In genomic region chr9:129027685-129028191, GRCh38 we compare ENCODE assay signal across 8 cellular contexts. TPM values are rescaled to one million over a fixed set of nuclear protein-coding genes. Genes with fewer than 3 reads are reported as not detected.
DNase-seq lines count a peak whose midpoint lies in the region; ATAC-seq and TF ChIP-seq lines count a peak whose summit lies in the region.

No MANE protein-coding gene starts in this region.

- H3K4me3 ChIP-seq in HEK293 (ENCODE audit: low read depth, low read length) (peak overlapping the region; percentile 74), heart left ventricle (peak overlapping the region; percentile 65 to 96 (median 80)), sigmoid colon (peak overlapping the region; percentile 51 to 96 (median 95))

- H3K36me3 Mint-ChIP-seq in activated T-cell treated with anti-CD3 and anti-CD28 coated beads, Interleukin-2, amount 50 U/mL, for 4 hours (ENCODE audit: insufficient read depth): no peaks in the 10 kb centered on the region
- H3K36me3 Mint-ChIP-seq in activated T-helper 2 cell treated with anti-CD3 and anti-CD28 coated beads, Interferon-gamma antibody, Interleukin-2, Interleukin-4, amounts not matched to agents 10 μg/mL and 5 μg/mL and 100 μg/mL, durations not matched to agents 14 hours and 24 hours and 36 hours (ENCODE audit: low read depth): no peaks in the 10 kb centered on the region

- TF ChIP-seq CTCF in HEK293 (tag by site-specific recombination; IDR thresholded peaks at IDR 0.05) (no peak), heart left ventricle (IDR thresholded peaks at IDR 0.05) (no peak), sigmoid colon (IDR thresholded peaks at IDR 0.05) (no peak)

- peaks cover 22% of the 10 kb centered on the region for H3K4me1 Mint-ChIP-seq in activated T-cell treated with anti-CD3 and anti-CD28 coated beads, Interleukin-2, amount 50 U/mL, for 4 hours (ENCODE audit: low read depth)
- H3K4me1 Mint-ChIP-seq in activated T-helper 2 cell treated with anti-CD3 and anti-CD28 coated beads, Interferon-gamma antibody, Interleukin-2, Interleukin-4, amounts not matched to agents 10 μg/mL and 5 μg/mL and 100 μg/mL, durations not matched to agents 14 hours and 24 hours and 36 hours (ENCODE audit: low read depth): peaks cover 3% of the 10 kb centered on the region

- H3K27me3 ChIP-seq in heart left ventricle: no peaks in the 10 kb centered on the region
- H3K27me3 ChIP-seq in sigmoid colon: no peaks in the 10 kb centered on the region

- peak overlapping the region; percentile 83 for H3K4me3 Mint-ChIP-seq in activated T-cell treated with anti-CD3 and anti-CD28 coated beads, Interleukin-2, amount 50 U/mL, for 4 hours
- H3K4me3 Mint-ChIP-seq in activated T-helper 2 cell treated with anti-CD3 and anti-CD28 coated beads, Interferon-gamma antibody, Interleukin-2, Interleukin-4, amounts not matched to agents 10 μg/mL and 5 μg/mL and 100 μg/mL, durations not matched to agents 14 hours and 24 hours and 36 hours (ENCODE audit: low read depth): peak overlapping the region; percentile 90

- TF ChIP-seq EP300 in sigmoid colon (IDR thresholded peaks at IDR 0.05): no peak

- no peaks in the 10 kb centered on the region for H3K4me1 ChIP-seq in HEK293 (ENCODE audit: control insufficient read depth, insufficient read depth, low read length)
- H3K4me1 ChIP-seq in heart left ventricle: peaks cover 0 to 35% (median 18%) of the 10 kb centered on the region in 12 donors
- H3K4me1 ChIP-seq in sigmoid colon: peaks cover 0 to 42% (median 36%) of the 10 kb centered on the region in 4 donors

- 2 to 5% (median 3%) methylated on average over 6 to 47 of the region's 47 CpGs for WGBS in heart left ventricle, 4 donors
- 0 to 3% methylated on average over 47 of the region's 47 CpGs for WGBS in sigmoid colon, 2 donors

- H3K9me3 ChIP-seq in HEK293 (ENCODE audit: control insufficient read depth, insufficient read depth, low read depth, low read length) (no peaks in the 10 kb centered on the region), heart left ventricle (no peaks in the 10 kb centered on the region), sigmoid colon (no peaks in the 10 kb centered on the region)

- POLR2A ChIA-PET in HEK293 (lab: Yijun Ruan, JAX): interaction anchor here (0.5 to 2.0 kb wide), 11 partner anchors 9 to 1055 kb away, joined by 3 to 16 read pairs (median 9); partner anchors contain the start of genes DOLPP1, ENDOG, MIGA2 and PTPA

- peak overlapping the region; percentile 70 for H3K27ac Mint-ChIP-seq in activated T-helper 2 cell treated with anti-CD3 and anti-CD28 coated beads, Interferon-gamma antibody, Interleukin-2, Interleukin-4, amounts not matched to agents 10 μg/mL and 5 μg/mL and 100 μg/mL, durations not matched to agents 14 hours and 24 hours and 36 hours

- no peaks in the 10 kb centered on the region for H3K9me3 Mint-ChIP-seq in activated T-cell treated with anti-CD3 and anti-CD28 coated beads, Interleukin-2, amount 50 U/mL, for 4 hours
- H3K9me3 Mint-ChIP-seq in activated T-helper 2 cell treated with anti-CD3 and anti-CD28 coated beads, Interferon-gamma antibody, Interleukin-2, Interleukin-4, amounts not matched to agents 10 μg/mL and 5 μg/mL and 100 μg/mL, durations not matched to agents 14 hours and 24 hours and 36 hours: no peaks in the 10 kb centered on the region

- no peaks in the 10 kb centered on the region for H3K27me3 Mint-ChIP-seq in activated T-cell treated with anti-CD3 and anti-CD28 coated beads, Interleukin-2, amount 50 U/mL, for 4 hours (ENCODE audit: low read depth)
- no peaks in the 10 kb centered on the region for H3K27me3 Mint-ChIP-seq in activated T-helper 2 cell treated with anti-CD3 and anti-CD28 coated beads, Interferon-gamma antibody, Interleukin-2, Interleukin-4, amounts not matched to agents 10 μg/mL and 5 μg/mL and 100 μg/mL, durations not matched to agents 14 hours and 24 hours and 36 hours (ENCODE audit: low read depth)

- TF ChIP-seq POLR2A in heart left ventricle (IDR thresholded peaks at IDR 0.05) (no peak), sigmoid colon (IDR thresholded peaks at IDR 0.05) (no peak)

- CTCF ChIA-PET in HEK293 (lab: Yijun Ruan, JAX): interaction anchor here (0.5 to 1.5 kb wide), 15 partner anchors 10 to 1811 kb away, joined by 3 to 13 read pairs (median 4); no protein-coding TSS in a partner anchor

- intact Hi-C loops in activated T-helper 2 cell treated with anti-CD3 and anti-CD28 coated beads, Interferon-gamma antibody, Interleukin-2, Interleukin-4, amounts not matched to agents 10 μg/mL and 5 μg/mL and 100 μg/mL, durations not matched to agents 14 hours and 24 hours and 36 hours (cut with micrococcal nuclease): loop anchor here (1.0 to 10.0 kb wide), 2 partner anchors 9 to 343 kb away; partner anchors contain the start of genes MIGA2 and SET
- intact Hi-C loops in heart left ventricle (cut with DNase I) (loop anchor here in 3 of 10 donors (1.0 to 10.0 kb wide), 4 partner anchors 9 to 165 kb away; partner anchors contain the start of genes CRAT (in 1 of the 3), DOLPP1 (in 1 of the 3), MIGA2 (in 1 of the 3) and PTPA (in 1 of the 3)), sigmoid colon (cut with DNase I) (loop anchor here (5.0 kb wide), 1 partner anchor 145 kb away; the partner anchor contains the start of genes KYAT1 and LRRC8A)

- H3K36me3 ChIP-seq in HEK293 (ENCODE audit: control insufficient read depth in 2 of 2, insufficient read depth in 1 of 2, low read length in 2 of 2) (no peaks in the 10 kb centered on the region), heart left ventricle (no peaks in the 10 kb centered on the region), sigmoid colon (no peaks in the 10 kb centered on the region)

- H3K27ac ChIP-seq in HEK293 (ENCODE audit: extremely low read depth, low read depth, low read length) (peak overlapping the region; percentile 67; the same call in 1 of the 2 replicates), heart left ventricle (peak overlapping the region in 11 of 12 donors; percentile 12 to 81 (median 63)), sigmoid colon (peak overlapping the region; percentile 73 to 85 (median 84))

- peak; percentile 76 to 77 for ATAC-seq in activated T-cell treated with anti-CD3 and anti-CD28 coated beads, Interleukin-2, amount 50 U/mL, for 4 hours
- peak in 3 of 4 donors; percentile 2 to 12 (median 12) for ATAC-seq in heart left ventricle

- DNase-seq in activated T-cell treated with anti-CD3 and anti-CD28 coated beads, Interleukin-2, amount 50 U/mL, for 4 hours: no peak
- DNase-seq in activated T-cell treated with anti-CD3 and anti-CD28 coated beads, Interleukin-2, amount 50 U/mL, for 48 hours: no peak
- DNase-seq in NCI-H1092 treated with DMSO at 0.1 percent for 48 hours (lab: John Stamatoyannopoulos, UW) (peak; percentile 53), heart left ventricle (peak in 2 of 5 donors; percentile 27 to 69), sigmoid colon (peak; percentile 85)
- no peak for DNase-seq in activated T-helper 2 cell treated with anti-CD3 and anti-CD28 coated beads, Interferon-gamma antibody, Interleukin-2, Interleukin-4, amounts not matched to agents 10 μg/mL and 5 μg/mL and 100 μg/mL, durations not matched to agents 14 hours and 24 hours and 36 hours (ENCODE audit: low spot score)
- DNase-seq in activated CD8-positive, alpha-beta memory T cell treated with anti-CD3 and anti-CD28 coated beads for 24 hours: no peak

TF ChIP-seq in HEK293, 187 proteins besides CTCF, POLR2A, EP300 and RAD21 (continues in another document):
- peak; percentile 77 for TF ChIP-seq ZNF423 (tag by site-specific recombination; IDR thresholded peaks at IDR 0.05)
- TF ChIP-seq ZNF341 (tag by site-specific recombination; IDR thresholded peaks at IDR 0.05; ENCODE audit: low read depth): peak; percentile 88
- no peak for TF ChIP-seq PBX3 (CRISPR knock-in tag; IDR thresholded peaks at IDR 0.05)

RNA-seq across cellular contexts. Expression of gene SH3GLB2, which starts 0.4 kb away (rescaled TPM):
- 10 to 100 TPM; 37.5 to 43.2 (median 40.9) TPM for total RNA-seq in activated T-cell treated with anti-CD3 and anti-CD28 coated beads, Interleukin-2, amount 50 U/mL, for 4 hours
- total RNA-seq in activated T-helper 2 cell treated with anti-CD3 and anti-CD28 coated beads, Interferon-gamma antibody, Interleukin-2, Interleukin-4, amounts not matched to agents 10 μg/mL and 5 μg/mL and 100 μg/mL, durations not matched to agents 14 hours and 24 hours and 36 hours: 71.5 and 73.4 TPM in 2 replicates
- total RNA-seq in heart left ventricle (10 to 100 TPM; 27.3 to 42.7 (median 36.5) TPM), sigmoid colon (10 to 100 TPM; 66.7 to 78.3 (median 72.9) TPM)
- polyA plus RNA-seq in heart left ventricle (10 to 100 TPM; 29.5 to 33.6 TPM), sigmoid colon (100 to 1,000 TPM in 1 of 3 donors, 10 to 100 TPM in 2; 49.7 to 143 (median 62.5) TPM)

RNA-seq across cellular contexts. Expression of gene MIGA2, which starts 8.7 kb away (rescaled TPM):
- 10 to 100 TPM; 42.4 to 50.9 (median 46.6) TPM for total RNA-seq in activated T-cell treated with anti-CD3 and anti-CD28 coated beads, Interleukin-2, amount 50 U/mL, for 4 hours
- total RNA-seq in activated T-helper 2 cell treated with anti-CD3 and anti-CD28 coated beads, Interferon-gamma antibody, Interleukin-2, Interleukin-4, amounts not matched to agents 10 μg/mL and 5 μg/mL and 100 μg/mL, durations not matched to agents 14 hours and 24 hours and 36 hours: 41.5 and 41.7 TPM in 2 replicates
- total RNA-seq in heart left ventricle (10 to 100 TPM; 29.2 to 49.5 (median 31.6) TPM), sigmoid colon (10 to 100 TPM; 18.1 to 30.5 (median 25.1) TPM)
- polyA plus RNA-seq in heart left ventricle (10 to 100 TPM; 27.7 to 61.3 TPM), sigmoid colon (10 to 100 TPM in 1 of 3 donors, 1 to 10 TPM in 2; 8.4 to 44.3 (median 9.9) TPM)

RNA-seq across cellular contexts. Expression of gene DOLPP1, which starts 53.2 kb away (rescaled TPM):
- total RNA-seq in activated T-cell treated with anti-CD3 and anti-CD28 coated beads, Interleukin-2, amount 50 U/mL, for 4 hours: 10 to 100 TPM; 27.5 to 30.5 (median 30.3) TPM
- total RNA-seq in activated T-helper 2 cell treated with anti-CD3 and anti-CD28 coated beads, Interferon-gamma antibody, Interleukin-2, Interleukin-4, amounts not matched to agents 10 μg/mL and 5 μg/mL and 100 μg/mL, durations not matched to agents 14 hours and 24 hours and 36 hours: 20.2 and 22.9 TPM in 2 replicates
- total RNA-seq in heart left ventricle (10 to 100 TPM in 1 of 9 donors, 1 to 10 TPM in 8; 3.2 to 10.3 (median 5.8) TPM), sigmoid colon (1 to 10 TPM; 2.3 to 4.3 (median 3.4) TPM)
- polyA plus RNA-seq in heart left ventricle (10 to 100 TPM in 1 of 2 donors, 1 to 10 TPM in 1; 3.0 to 11.5 TPM), sigmoid colon (10 to 100 TPM in 1 of 3 donors, 1 to 10 TPM in 2; 9.0 to 39.4 (median 9.7) TPM)

Comparison
In these comparisons a context has a peak if more than half of its experiments do, and no peak if none do; other contexts are left out.
1. DNase-seq: peak in NCI-H1092 treated with DMSO at 0.1 percent for 48 hours (single experiment) and sigmoid colon (single experiment); none in activated T-cell treated with anti-CD3 and anti-CD28 coated beads, Interleukin-2, amount 50 U/mL, for 4 hours (single experiment), activated T-cell treated with anti-CD3 and anti-CD28 coated beads, Interleukin-2, amount 50 U/mL, for 48 hours (0 of 2), activated T-helper 2 cell treated with anti-CD3 and anti-CD28 coated beads, Interferon-gamma antibody, Interleukin-2, Interleukin-4, amounts not matched to agents 10 μg/mL and 5 μg/mL and 100 μg/mL, durations not matched to agents 14 hours and 24 hours and 36 hours (single experiment) and activated CD8-positive, alpha-beta memory T cell treated with anti-CD3 and anti-CD28 coated beads for 24 hours (single experiment).
2. Peak in every context shown above with its lines, with median percentiles within 50 percentile points of each other: H3K27ac ChIP-seq and H3K4me3 ChIP-seq.